Comparison of ENCODE assay signal across 12 cellular contexts in genomic region chr7:12770227-12770975, GRCh38.
DNase-seq lines count a peak whose midpoint lies in the region; ATAC-seq, FAIRE-seq and TF ChIP-seq lines count a peak whose summit lies in the region.
"Had no signal": no experiment of that assay in that cellular context is flagged by ENCODE, and none has a peak within 500 bp of the region (broad histone marks: within the 10 kb centered on the region; RNA-seq: fewer than 3 reads in every experiment).

No MANE protein-coding gene starts in this region.

- no peak overlapping the region for H3K27ac ChIP-seq in gastrocnemius medialis
- H3K27ac ChIP-seq: thoracic aorta had no signal

- H3K9me3 ChIP-seq in gastrocnemius medialis = no peaks in the 10 kb centered on the region
- H3K9me3 ChIP-seq: thoracic aorta had no signal

- H3K4me3 ChIP-seq in gastrocnemius medialis = no peak overlapping the region

- in situ Hi-C loops in gastrocnemius medialis (cut with MboI; ENCODE audit: low sequenced_read_pairs in 4 of 4) = no loop called here

- intact Hi-C loops in gastrocnemius medialis (cut with DNase I; ENCODE audit: low total_unique reads) = loop anchor here (5.0 kb wide), 1 partner anchor 83 kb away; the partner anchor contains the start of gene ARL4A

- H3K4me1 ChIP-seq in gastrocnemius medialis = peaks cover 17 to 20% of the 10 kb centered on the region in 2 donors

- TF ChIP-seq POLR2A in gastrocnemius medialis (IDR thresholded peaks at IDR 0.05) = no peak

- H3K27me3 ChIP-seq in gastrocnemius medialis = no peaks in the 10 kb centered on the region

- peak; percentile 31 for DNase-seq in NCI-H345 (lab: John Stamatoyannopoulos, UW)
- DNase-seq in NCI-H345 treated with DMSO at 0.1 percent for 48 hours (lab: John Stamatoyannopoulos, UW; ENCODE audit: unreplicated experiment) = no peak
- peak; percentile 41 for DNase-seq in amniotic epithelial cell (ENCODE audit: low read depth)
- peak; percentile 86 for DNase-seq in left lobe of liver (ENCODE audit: low spot score)
- peak; percentile 48 for DNase-seq in urothelium cell line (ENCODE audit: low spot score)
- no peak for DNase-seq in gastrocnemius medialis
- no peak for DNase-seq in NCI-H1048 (lab: John Stamatoyannopoulos, UW)
- DNase-seq: NCI-H748 treated with DMSO at 0.1 percent for 48 hours had no signal

- no peak for FAIRE-seq in urothelium cell line (lab: Jason Lieb, UNC)
- FAIRE-seq: G401.6 had no signal

- no peak for TF ChIP-seq CTCF in gastrocnemius medialis (IDR thresholded peaks at IDR 0.05 in 4 of 5, conservative IDR thresholded peaks at IDR 0.05 in 1 of 5)

- ATAC-seq in left lobe of liver (peak; percentile 95), gastrocnemius medialis (no peak), GM21737 (IDR thresholded peaks at IDR 0.05; ENCODE audit: unreplicated experiment) (no peak)
- ATAC-seq: natural killer cell treated with Interleukin-12 subunit alpha and Interleukin-12 subunit beta and Interleukin-15 and Interleukin-18, amount 100 ng/mL, for 72 hours had no signal

- H3K36me3 ChIP-seq in gastrocnemius medialis = no peaks in the 10 kb centered on the region
- H3K36me3 ChIP-seq: thoracic aorta had no signal

Comparison
In these comparisons a context has a peak if more than half of its experiments do, and no peak if none do; other contexts are left out.
1. DNase-seq: peak in NCI-H345 (single experiment), amniotic epithelial cell (single experiment), left lobe of liver (single experiment) and urothelium cell line (single experiment); none in NCI-H345 treated with DMSO at 0.1 percent for 48 hours (single experiment), gastrocnemius medialis (0 of 2) and NCI-H1048 (single experiment).